ENCODE assay signal across 34 cellular contexts in the genomic region with DNA sequence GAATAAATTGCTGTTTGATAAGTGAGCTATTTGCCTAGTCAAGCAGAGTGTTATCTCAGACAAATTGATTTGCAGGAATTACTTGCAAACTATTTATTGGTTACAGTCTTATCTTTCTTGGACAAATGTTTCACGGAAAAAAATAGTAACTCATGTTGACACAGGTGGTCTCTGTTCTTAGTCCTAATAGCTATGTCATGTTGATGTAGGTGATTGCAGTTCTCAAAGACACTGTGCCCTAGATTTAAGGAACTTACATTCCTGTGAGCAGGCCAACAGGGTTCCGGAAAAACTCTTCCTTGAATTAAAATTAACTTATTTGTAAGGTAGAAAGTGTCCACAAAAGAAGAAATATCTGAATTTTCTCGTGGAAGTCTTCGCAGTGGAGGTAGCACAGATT.
"Had no signal": no experiment of that assay in that cellular context is flagged by ENCODE, and none has a peak within 500 bp of the region (broad histone marks: within the 10 kb centered on the region; RNA-seq: fewer than 3 reads in every experiment).

No MANE protein-coding gene starts in this region.

- H3K27ac ChIP-seq: KMS-11 had no signal

- DNase-seq: Karpas-422, Kasumi-1, KG1, MG63, MM.1S, MV-4-11, NCI-H1048, NCI-H1092, NCI-H1092 treated with DMSO at 0.1 percent for 48 hours, NCI-H1105, NCI-H1105 treated with DMSO at 0.1 percent for 48 hours, NCI-H1417, NCI-H1417 treated with DMSO at 0.1 percent for 48 hours, NCI-H1436, NCI-H1436 treated with DMSO at 0.1 percent for 48 hours, NCI-H146, NCI-H1694, NCI-H1694 treated with DMSO at 0.1 percent for 48 hours, NCI-H187, NCI-H187 treated with DMSO at 0.1 percent for 48 hours, NCI-H1930, NCI-H2029, NCI-H2029 treated with DMSO at 0.1 percent for 48 hours, NCI-H2081, NCI-H2081 treated with DMSO at 0.1 percent for 48 hours, NCI-H2171, NCI-H2171 treated with DMSO at 0.1 percent for 48 hours, NCI-H2227 treated with DMSO at 0.1 percent for 48 hours, NCI-H226, NCI-H345, NCI-H446, NCI-H446 treated with DMSO at 0.1 percent for 48 hours, NCI-H510A had no signal

- H3K9me3 ChIP-seq: MG63 had no signal

- H3K27me3 ChIP-seq: MG63 had no signal

- H3K36me3 ChIP-seq: MG63 had no signal

- H3K4me3 ChIP-seq: MG63 had no signal
